ENCODE assay signal across 23 cellular contexts in genomic region chr19:33464010-33464732, GRCh38. TPM values are rescaled to one million over a fixed set of nuclear protein-coding genes. Genes with fewer than 3 reads are reported as not detected.
DNase-seq lines count a peak whose midpoint lies in the region; ATAC-seq and TF ChIP-seq lines count a peak whose summit lies in the region.
"Had no signal": no experiment of that assay in that cellular context is flagged by ENCODE, and none has a peak within 500 bp of the region (broad histone marks: within the 10 kb centered on the region; RNA-seq: fewer than 3 reads in every experiment).

No MANE protein-coding gene starts in this region.

- no peaks in the 10 kb centered on the region for H3K36me3 Mint-ChIP-seq in activated CD8-positive, alpha-beta memory T cell treated with anti-CD3 and anti-CD28 coated beads, Interleukin-2, amount 10 ng/mL, durations not matched to agents 7 days and 5 days

- H3K27me3 ChIP-seq in spleen (replicated peaks in 1 of 7) = no peaks in the 10 kb centered on the region

- no peak overlapping the region for H3K4me3 Mint-ChIP-seq in activated CD8-positive, alpha-beta memory T cell treated with anti-CD3 and anti-CD28 coated beads, Interleukin-2, amount 10 ng/mL, durations not matched to agents 7 days and 5 days
- H3K4me3 Mint-ChIP-seq: CD4-positive, alpha-beta T cell had no signal

- H3K9me3 Mint-ChIP-seq in activated CD8-positive, alpha-beta memory T cell treated with anti-CD3 and anti-CD28 coated beads, Interleukin-2, amount 10 ng/mL, durations not matched to agents 7 days and 5 days (ENCODE audit: low read depth) = no peaks in the 10 kb centered on the region
- H3K9me3 Mint-ChIP-seq: CD4-positive, alpha-beta T cell had no signal

- intact Hi-C loops in spleen (cut with DNase I; ENCODE audit: low total_unique reads) = no loop called here
- intact Hi-C loops in posterior vena cava (cut with DNase I) = no loop called here

- WGBS in spleen, 5 donors = 86 to 92% (median 89%) methylated on average over 9 to 12 of the region's 12 CpGs

- H3K27ac ChIP-seq in spleen = no peak overlapping the region
- H3K27ac ChIP-seq: 22Rv1, BLaER1, HL-60 had no signal

- H3K27ac Mint-ChIP-seq in activated CD8-positive, alpha-beta memory T cell treated with anti-CD3 and anti-CD28 coated beads, Interleukin-2, amount 10 ng/mL, durations not matched to agents 7 days and 5 days = no peak overlapping the region
- H3K27ac Mint-ChIP-seq: CD4-positive, alpha-beta T cell had no signal

- CTCF ChIA-PET in activated CD8-positive, alpha-beta memory T cell treated with anti-CD3 and anti-CD28 coated beads, Interleukin-2, amount 10 ng/mL, durations not matched to agents 7 days and 5 days (lab: Charles Lee) = no interaction called here

- no peaks in the 10 kb centered on the region for H3K4me1 ChIP-seq in spleen
- H3K4me1 ChIP-seq: BLaER1 had no signal

- TF ChIP-seq CTCF in spleen (IDR thresholded peaks at IDR 0.05 in 8 of 11, conservative IDR thresholded peaks at IDR 0.05 in 3 of 11) (no peak), GM10266 (IDR thresholded peaks at IDR 0.05; ENCODE audit: control insufficient read depth, insufficient read depth, low read depth, missing control alignments) (no peak)

- ATAC-seq in activated CD8-positive, alpha-beta memory T cell treated with anti-CD3 and anti-CD28 coated beads, Interleukin-2, amount 10 ng/mL, durations not matched to agents 7 days and 5 days = no peak
- ATAC-seq in left lobe of liver = no peak

- no peak for TF ChIP-seq POLR2A in spleen (IDR thresholded peaks at IDR 0.05)

- H3K36me3 ChIP-seq in spleen = peaks cover 0 to 69% (median 25%) of the 10 kb centered on the region in 6 donors
- H3K36me3 ChIP-seq: BLaER1 had no signal

- no peaks in the 10 kb centered on the region for H3K27me3 Mint-ChIP-seq in activated CD8-positive, alpha-beta memory T cell treated with anti-CD3 and anti-CD28 coated beads, Interleukin-2, amount 10 ng/mL, durations not matched to agents 7 days and 5 days
- H3K27me3 Mint-ChIP-seq: CD4-positive, alpha-beta T cell had no signal

- no peaks in the 10 kb centered on the region for H3K9me3 ChIP-seq in spleen
- H3K9me3 ChIP-seq: BLaER1 had no signal

- no peaks in the 10 kb centered on the region for H3K4me1 Mint-ChIP-seq in activated CD8-positive, alpha-beta memory T cell treated with anti-CD3 and anti-CD28 coated beads, Interleukin-2, amount 10 ng/mL, durations not matched to agents 7 days and 5 days

- DNase-seq in activated CD8-positive, alpha-beta memory T cell treated with anti-CD3 and anti-CD28 coated beads, Interleukin-2, amount 10 ng/mL, durations not matched to agents 7 days and 5 days = peak; percentile 29
- DNase-seq in activated CD8-positive, alpha-beta memory T cell treated with anti-CD3 and anti-CD28 coated beads for 24 hours = no peak
- DNase-seq in activated CD8-positive, alpha-beta memory T cell treated with anti-CD3 and anti-CD28 coated beads, Interleukin-2, amount 50 U/mL, for 48 hours = peak; percentile 25
- DNase-seq in left lobe of liver (ENCODE audit: low spot score) (peak; percentile 36), spleen (peak; percentile 45), GM10266 (ENCODE audit: extremely low spot score) (no peak), NCI-H526 (lab: John Stamatoyannopoulos, UW) (no peak), posterior vena cava (ENCODE audit: low spot score) (no peak)
- DNase-seq: ACHN, COR-L47, DMS79, H7, KG1, NCI-H1092, NCI-H1436 treated with DMSO at 0.1 percent for 48 hours, NCI-H2029, NCI-H345, NCI-H526 treated with DMSO at 0.1 percent for 48 hours, OCI-M1 had no signal

- no peak overlapping the region for H3K4me3 ChIP-seq in spleen
- H3K4me3 ChIP-seq: BLaER1 had no signal

RNA-seq across cellular contexts. Expression of gene PEPD, which starts 57.4 kb away (rescaled TPM):
- total RNA-seq in activated CD8-positive, alpha-beta memory T cell treated with anti-CD3 and anti-CD28 coated beads, Interleukin-2, amount 10 ng/mL, durations not matched to agents 7 days and 5 days = 10 to 100 TPM; 14.9 to 20.3 TPM
- 201 TPM for total RNA-seq in left lobe of liver
- total RNA-seq in spleen = 10 to 100 TPM; 54.8 to 98.3 (median 70.7) TPM
- polyA plus RNA-seq in spleen = 10 to 100 TPM; 38.4 to 72.2 (median 62.0) TPM
- 10 to 100 TPM; 63.5 to 70.6 TPM for total RNA-seq in posterior vena cava

Comparison
In these comparisons a context has a peak if more than half of its experiments do, and no peak if none do; other contexts are left out.
1. DNase-seq: peak in activated CD8-positive, alpha-beta memory T cell treated with anti-CD3 and anti-CD28 coated beads, Interleukin-2, amount 10 ng/mL, durations not matched to agents 7 days and 5 days (single experiment), activated CD8-positive, alpha-beta memory T cell treated with anti-CD3 and anti-CD28 coated beads, Interleukin-2, amount 50 U/mL, for 48 hours (single experiment), left lobe of liver (single experiment) and spleen (single experiment); none in activated CD8-positive, alpha-beta memory T cell treated with anti-CD3 and anti-CD28 coated beads for 24 hours (single experiment), GM10266 (single experiment), NCI-H526 (0 of 2) and posterior vena cava (single experiment).